8 cellular contexts compared by ENCODE assay signal in genomic region chr3:172332256-172333041, GRCh38.
DNase-seq lines count a peak whose midpoint lies in the region; ATAC-seq and TF ChIP-seq lines count a peak whose summit lies in the region.

No MANE protein-coding gene starts in this region.

- peaks cover 93% of the 10 kb centered on the region for H3K36me3 ChIP-seq in RWPE2 (ENCODE audit: low read depth)

- peaks cover 22% of the 10 kb centered on the region for H3K36me3 Mint-ChIP-seq in activated T-helper 2 cell treated with anti-CD3 and anti-CD28 coated beads, Interferon-gamma antibody, Interleukin-2, Interleukin-4, amounts not matched to agents 10 μg/mL and 5 μg/mL and 100 μg/mL, durations not matched to agents 14 hours and 24 hours and 36 hours (ENCODE audit: low read depth)
- H3K36me3 Mint-ChIP-seq in osteocyte (ENCODE audit: unreplicated experiment): peaks cover 61% of the 10 kb centered on the region

- DNase-seq in Caki2 (ENCODE audit: low read depth) (peak; percentile 73), KBM-7 (peak; percentile 70), RWPE2 (ENCODE audit: low spot score) (no peak), foreskin melanocyte (peak; percentile 47), osteocyte (ENCODE audit: extremely low spot score, unreplicated experiment) (no peak), ureter (ENCODE audit: low spot score) (peak; percentile 61)
- DNase-seq in activated T-helper 2 cell treated with anti-CD3 and anti-CD28 coated beads, Interferon-gamma antibody, Interleukin-2, Interleukin-4, amounts not matched to agents 10 μg/mL and 5 μg/mL and 100 μg/mL, durations not matched to agents 14 hours and 24 hours and 36 hours (ENCODE audit: low spot score): peak; percentile 22

- H3K4me1 ChIP-seq in RWPE2 (ENCODE audit: insufficient read depth, poor library complexity, severe bottlenecking): peaks cover 14% of the 10 kb centered on the region

- no peak overlapping the region for H3K4me3 ChIP-seq in RWPE2 (ENCODE audit: severe bottlenecking)

- H3K27me3 ChIP-seq in RWPE2 (ENCODE audit: insufficient read depth, poor library complexity, severe bottlenecking): no peaks in the 10 kb centered on the region

- peaks cover 10% of the 10 kb centered on the region for H3K4me1 Mint-ChIP-seq in activated T-helper 2 cell treated with anti-CD3 and anti-CD28 coated beads, Interferon-gamma antibody, Interleukin-2, Interleukin-4, amounts not matched to agents 10 μg/mL and 5 μg/mL and 100 μg/mL, durations not matched to agents 14 hours and 24 hours and 36 hours (ENCODE audit: low read depth)
- peaks cover 6% of the 10 kb centered on the region for H3K4me1 Mint-ChIP-seq in osteocyte (ENCODE audit: unreplicated experiment)

- peak; percentile 96 for TF ChIP-seq CTCF in RWPE2 (IDR thresholded peaks at IDR 0.05; ENCODE audit: poor library complexity, severe bottlenecking)
- peak; percentile 92 for TF ChIP-seq CTCF in osteocyte (IDR thresholded peaks at IDR 0.05)

- no peak overlapping the region for H3K27ac Mint-ChIP-seq in activated T-helper 2 cell treated with anti-CD3 and anti-CD28 coated beads, Interferon-gamma antibody, Interleukin-2, Interleukin-4, amounts not matched to agents 10 μg/mL and 5 μg/mL and 100 μg/mL, durations not matched to agents 14 hours and 24 hours and 36 hours
- H3K27ac Mint-ChIP-seq in osteocyte (ENCODE audit: unreplicated experiment): peak overlapping the region; percentile 74

- ATAC-seq in GM21390 (IDR thresholded peaks at IDR 0.05; ENCODE audit: unreplicated experiment): peak; percentile 80
- peak; percentile 81 for ATAC-seq in RWPE2 (ENCODE audit: low read depth)

- no peak overlapping the region for H3K27ac ChIP-seq in RWPE2 (ENCODE audit: poor library complexity, severe bottlenecking)

- H3K4me3 Mint-ChIP-seq in activated T-helper 2 cell treated with anti-CD3 and anti-CD28 coated beads, Interferon-gamma antibody, Interleukin-2, Interleukin-4, amounts not matched to agents 10 μg/mL and 5 μg/mL and 100 μg/mL, durations not matched to agents 14 hours and 24 hours and 36 hours (ENCODE audit: low read depth): no peak overlapping the region
- no peak overlapping the region for H3K4me3 Mint-ChIP-seq in osteocyte (ENCODE audit: unreplicated experiment)

- in situ Hi-C loops in Caki2 (cut with HindIII; ENCODE audit: low pct_unique_long_range_greater_than_20kb, low sequenced_read_pairs) (no loop called here), KBM-7 (cut with MboI; ENCODE audit: low pct_unique_long_range_greater_than_20kb, low sequenced_read_pairs) (no loop called here)

- intact Hi-C loops in activated T-helper 2 cell treated with anti-CD3 and anti-CD28 coated beads, Interferon-gamma antibody, Interleukin-2, Interleukin-4, amounts not matched to agents 10 μg/mL and 5 μg/mL and 100 μg/mL, durations not matched to agents 14 hours and 24 hours and 36 hours (cut with micrococcal nuclease): loop anchor here (5.0 to 10.0 kb wide), 4 partner anchors 145 to 688 kb away; no protein-coding TSS in a partner anchor

- no peaks in the 10 kb centered on the region for H3K27me3 Mint-ChIP-seq in activated T-helper 2 cell treated with anti-CD3 and anti-CD28 coated beads, Interferon-gamma antibody, Interleukin-2, Interleukin-4, amounts not matched to agents 10 μg/mL and 5 μg/mL and 100 μg/mL, durations not matched to agents 14 hours and 24 hours and 36 hours (ENCODE audit: low read depth)
- H3K27me3 Mint-ChIP-seq in osteocyte (ENCODE audit: unreplicated experiment): no peaks in the 10 kb centered on the region

- no peaks in the 10 kb centered on the region for H3K9me3 Mint-ChIP-seq in activated T-helper 2 cell treated with anti-CD3 and anti-CD28 coated beads, Interferon-gamma antibody, Interleukin-2, Interleukin-4, amounts not matched to agents 10 μg/mL and 5 μg/mL and 100 μg/mL, durations not matched to agents 14 hours and 24 hours and 36 hours
- H3K9me3 Mint-ChIP-seq in osteocyte (ENCODE audit: unreplicated experiment): no peaks in the 10 kb centered on the region

- no peaks in the 10 kb centered on the region for H3K9me3 ChIP-seq in RWPE2 (ENCODE audit: severe bottlenecking)

Comparison
In these comparisons a context has a peak if more than half of its experiments do, and no peak if none do; other contexts are left out.
1. DNase-seq: peak in Caki2 (single experiment), KBM-7 (single experiment), activated T-helper 2 cell treated with anti-CD3 and anti-CD28 coated beads, Interferon-gamma antibody, Interleukin-2, Interleukin-4, amounts not matched to agents 10 μg/mL and 5 μg/mL and 100 μg/mL, durations not matched to agents 14 hours and 24 hours and 36 hours (single experiment), foreskin melanocyte (single experiment) and ureter (single experiment); none in RWPE2 (single experiment) and osteocyte (single experiment).